In genomic region chr11:47093541-47093940, GRCh38 we compare ENCODE assay signal across 33 cellular contexts.
DNase-seq lines count a peak whose midpoint lies in the region; ATAC-seq, FAIRE-seq and TF ChIP-seq lines count a peak whose summit lies in the region.
"Had no signal": no experiment of that assay in that cellular context is flagged by ENCODE, and none has a peak within 500 bp of the region (broad histone marks: within the 10 kb centered on the region; RNA-seq: fewer than 3 reads in every experiment).

No MANE protein-coding gene starts in this region.

- DNase-seq in A549 (ENCODE audit: low read depth in 1 of 2, low spot score in 1 of 2) (no peak), H54 (ENCODE audit: insufficient read length, low spot score) (no peak), bronchial epithelial cell (ENCODE audit: low read depth) (no peak), memory B cell (ENCODE audit: low spot score in 2 of 2) (no peak), endothelial cell (ENCODE audit: low spot score) (no peak), DMS79 (lab: John Stamatoyannopoulos, UW) (no peak), NCI-H345 (lab: John Stamatoyannopoulos, UW) (no peak), GM20000 (ENCODE audit: low spot score) (no peak)
- DNase-seq: 8988T; ACHN; AML-193; BE2C; C1 segment of cervical spinal cord; Caco-2; Calu3; CD4-positive, alpha-beta memory T cell; CD4-positive, alpha-beta T cell; CD4-positive, CD25-positive, alpha-beta regulatory T cell; CD8-positive, alpha-beta memory T cell; CD8-positive, alpha-beta T cell; COR-L47; DMS 273 treated with DMSO at 0.1 percent for 48 hours; DMS53; DND-41; EL had no signal

- no peak for TF ChIP-seq CTCF in A549 (IDR thresholded peaks at IDR 0.05)
- TF ChIP-seq CTCF in bronchial epithelial cell (IDR thresholded peaks at IDR 0.05; ENCODE audit: insufficient read depth, low read length, severe bottlenecking) = no peak
- no peak for TF ChIP-seq CTCF in endothelial cell (IDR thresholded peaks at IDR 0.05; ENCODE audit: unreplicated experiment)
- no peak for TF ChIP-seq CTCF in GM20000 (IDR thresholded peaks at IDR 0.05; ENCODE audit: extremely low read depth, missing control alignments)

- H3K4me3 ChIP-seq in A549 = no peak overlapping the region
- no peak overlapping the region for H3K4me3 ChIP-seq in bronchial epithelial cell (ENCODE audit: low read depth, low read length)
- H3K4me3 ChIP-seq: BLaER1; BLaER1 treated with 17β-estradiol and CSF1 and Interleukin-3, amounts not matched to agents 10 nM and 100 nM had no signal

- H3K36me3 Mint-ChIP-seq in memory B cell (peaks cover 2% of the 10 kb centered on the region), endothelial cell (ENCODE audit: low read depth, unreplicated experiment) (no peaks in the 10 kb centered on the region)
- H3K36me3 Mint-ChIP-seq: CD14-positive monocyte; CD4-positive, alpha-beta memory T cell; CD4-positive, CD25-positive, alpha-beta regulatory T cell; CD8-positive, alpha-beta memory T cell; CD8-positive, alpha-beta T cell had no signal

- H3K36me3 ChIP-seq in bronchial epithelial cell (ENCODE audit: control insufficient read depth, insufficient read depth, low read length) = no peaks in the 10 kb centered on the region
- H3K36me3 ChIP-seq: BE2C; BLaER1; BLaER1 treated with 17β-estradiol and CSF1 and Interleukin-3, amounts not matched to agents 10 nM and 100 nM had no signal

- H3K27ac Mint-ChIP-seq in memory B cell (peak overlapping the region; percentile 3), endothelial cell (ENCODE audit: unreplicated experiment) (no peak overlapping the region)
- H3K27ac Mint-ChIP-seq: B cell; CD14-positive monocyte; CD4-positive, alpha-beta T cell; CD4-positive, CD25-positive, alpha-beta regulatory T cell; CD8-positive, alpha-beta memory T cell; CD8-positive, alpha-beta T cell had no signal

- no peaks in the 10 kb centered on the region for H3K4me1 ChIP-seq in A549
- H3K4me1 ChIP-seq: BE2C; BLaER1; BLaER1 treated with 17β-estradiol and CSF1 and Interleukin-3, amounts not matched to agents 10 nM and 100 nM; Caco-2 had no signal

- no peak for TF ChIP-seq RAD21 in A549 (conservative IDR thresholded peaks at IDR 0.05 in 1 of 2, IDR thresholded peaks at IDR 0.05 in 1 of 2)

- no peaks in the 10 kb centered on the region for H3K27me3 ChIP-seq in bronchial epithelial cell (ENCODE audit: control insufficient read depth, insufficient read depth, low read length)
- H3K27me3 ChIP-seq: BE2C; BLaER1; BLaER1 treated with 17β-estradiol and CSF1 and Interleukin-3, amounts not matched to agents 10 nM and 100 nM had no signal

- no peaks in the 10 kb centered on the region for H3K9me3 Mint-ChIP-seq in memory B cell
- no peaks in the 10 kb centered on the region for H3K9me3 Mint-ChIP-seq in endothelial cell (ENCODE audit: unreplicated experiment)
- H3K9me3 Mint-ChIP-seq: CD4-positive, alpha-beta T cell; CD4-positive, CD25-positive, alpha-beta regulatory T cell; CD8-positive, alpha-beta memory T cell; CD8-positive, alpha-beta T cell had no signal

- TF ChIP-seq EP300 in A549 (IDR thresholded peaks at IDR 0.05) = no peak

- no peaks in the 10 kb centered on the region for H3K4me1 Mint-ChIP-seq in memory B cell
- H3K4me1 Mint-ChIP-seq in endothelial cell (ENCODE audit: unreplicated experiment) = no peaks in the 10 kb centered on the region
- H3K4me1 Mint-ChIP-seq: B cell; CD14-positive monocyte; CD4-positive, CD25-positive, alpha-beta regulatory T cell; CD8-positive, alpha-beta memory T cell had no signal

- FAIRE-seq in A549 (lab: Jason Lieb, UNC) (peak; percentile 46), H54 (lab: Jason Lieb, UNC) (peak; percentile 79), bronchial epithelial cell (lab: Jason Lieb, UNC) (peak; percentile 36)
- FAIRE-seq: A204.1, D721Med had no signal

- H3K27me3 Mint-ChIP-seq in memory B cell (no peaks in the 10 kb centered on the region), endothelial cell (ENCODE audit: unreplicated experiment) (no peaks in the 10 kb centered on the region)
- H3K27me3 Mint-ChIP-seq: B cell; CD4-positive, alpha-beta memory T cell; CD4-positive, alpha-beta T cell; CD4-positive, CD25-positive, alpha-beta regulatory T cell; CD8-positive, alpha-beta memory T cell had no signal

- POLR2A ChIA-PET in A549 (lab: Yijun Ruan, JAX) = no interaction called here

- WGBS in A549 (ENCODE audit: missing lambda C conversion rate) = 89% methylated on average over 2 of the region's 2 CpGs

- H3K4me3 Mint-ChIP-seq in memory B cell (no peak overlapping the region), endothelial cell (ENCODE audit: unreplicated experiment) (no peak overlapping the region)
- H3K4me3 Mint-ChIP-seq: B cell; CD14-positive monocyte; CD4-positive, alpha-beta memory T cell; CD4-positive, alpha-beta T cell; CD4-positive, CD25-positive, alpha-beta regulatory T cell; CD8-positive, alpha-beta memory T cell; CD8-positive, alpha-beta T cell had no signal

- H3K4me2 ChIP-seq in A549 = no peak overlapping the region
- H3K4me2 ChIP-seq: BLaER1; BLaER1 treated with 17β-estradiol and CSF1 and Interleukin-3, amounts not matched to agents 10 nM and 100 nM had no signal

- no peaks in the 10 kb centered on the region for H3K9me3 ChIP-seq in A549
- H3K9me3 ChIP-seq: BE2C, Caco-2 had no signal

- CTCF ChIA-PET in A549 (lab: Yijun Ruan, JAX) = interaction anchor here (0.6 to 1.7 kb wide), 2 partner anchors 59 to 73 kb away, joined by 3 read pairs; no protein-coding TSS in a partner anchor

- no peak overlapping the region for H3K27ac ChIP-seq in A549
- H3K27ac ChIP-seq: 22Rv1; BLaER1; BLaER1 treated with 17β-estradiol and CSF1 and Interleukin-3, amounts not matched to agents 10 nM and 100 nM; C4-2B had no signal

- ATAC-seq in A549 (no peak), memory B cell (ENCODE audit: low read depth) (no peak)
- ATAC-seq: CD8-positive, alpha-beta T cell had no signal

- TF ChIP-seq POLR2A in A549 (IDR thresholded peaks at IDR 0.05; ENCODE audit: low read length) = no peak
- TF ChIP-seq POLR2A in H54 (IDR thresholded peaks at IDR 0.05; ENCODE audit: low read depth, low read length) = no peak

TF ChIP-seq in A549, 52 proteins besides CTCF, POLR2A, EP300 and RAD21:
- TF ChIP-seq KDM1A (IDR thresholded peaks at IDR 0.05; ENCODE audit: low read depth) = no peak
- TF ChIP-seq EHF (CRISPR knock-in tag; IDR thresholded peaks at IDR 0.05) = no peak
- TF ChIP-seq RARB (CRISPR knock-in tag; IDR thresholded peaks at IDR 0.05) = no peak
- TF ChIP-seq HOXA7 (CRISPR knock-in tag; IDR thresholded peaks at IDR 0.05) = no peak
- no peak for TF ChIP-seq HEYL (CRISPR knock-in tag; IDR thresholded peaks at IDR 0.05)
- TF ChIP-seq ZSCAN20 (CRISPR knock-in tag; IDR thresholded peaks at IDR 0.05) = no peak
- TF ChIP-seq FOSB (CRISPR knock-in tag; IDR thresholded peaks at IDR 0.05) = no peak
- no peak for TF ChIP-seq USF2 (IDR thresholded peaks at IDR 0.05)
